Comparison of ENCODE assay signal across 18 cellular contexts in genomic region chr18:10141559-10141958, GRCh38.
DNase-seq lines count a peak whose midpoint lies in the region; ATAC-seq, FAIRE-seq and TF ChIP-seq lines count a peak whose summit lies in the region.
"Had no signal": no experiment of that assay in that cellular context is flagged by ENCODE, and none has a peak within 500 bp of the region (broad histone marks: within the 10 kb centered on the region; RNA-seq: fewer than 3 reads in every experiment).

No MANE protein-coding gene starts in this region.

- TF ChIP-seq CTCF in SK-N-SH (IDR thresholded peaks at IDR 0.05) = no peak
- TF ChIP-seq CTCF in K562 (IDR thresholded peaks at IDR 0.05 in 2 of 3, conservative IDR thresholded peaks at IDR 0.05 in 1 of 3; ENCODE audit: insufficient read depth in 2 of 3, low read depth in 1 of 3, low read length in 3 of 3) = no peak
- no peak for TF ChIP-seq CTCF in type B pancreatic cell (conservative IDR thresholded peaks at IDR 0.05)

- no peak for FAIRE-seq in K562 (lab: Jason Lieb, UNC)
- FAIRE-seq: endometrium, GM12878 had no signal

- H3K9me1 ChIP-seq in K562 (ENCODE audit: control insufficient read depth, insufficient read depth, low read length) = no peaks in the 10 kb centered on the region

- H3K9me3 Mint-ChIP-seq in type B pancreatic cell = no peaks in the 10 kb centered on the region
- no peaks in the 10 kb centered on the region for H3K9me3 Mint-ChIP-seq in activated CD8-positive, alpha-beta memory T cell treated with anti-CD3 and anti-CD28 coated beads, Interleukin-2, amount 10 ng/mL, durations not matched to agents 7 days and 5 days (ENCODE audit: low read depth)

- H2AFZ ChIP-seq in SK-N-SH (ENCODE audit: low read depth) (no peak overlapping the region), K562 (ENCODE audit: low read depth, low read length) (no peak overlapping the region)

- H3K27me3 ChIP-seq in SK-N-SH (ENCODE audit: insufficient read depth) (no peaks in the 10 kb centered on the region), K562 (ENCODE audit: control insufficient read depth in 2 of 2, insufficient read depth in 2 of 2, low read length in 2 of 2) (peaks cover 13 to 35% of the 10 kb centered on the region in 2 experiments; a peak in 4 of 5 replicates)

- no peak overlapping the region for H3K4me2 ChIP-seq in SK-N-SH
- no peak overlapping the region for H3K4me2 ChIP-seq in K562 (ENCODE audit: insufficient read depth, low read length)

- ATAC-seq in SK-N-SH treated with all-trans-retinoic acid at 6 μM for 48 hours = no peak
- 0 out of 3 replicates have a peak, but pooled peaks have one; percentile 26 for ATAC-seq in K562
- ATAC-seq in HG02588 (IDR thresholded peaks at IDR 0.05; ENCODE audit: unreplicated experiment) = no peak
- no peak for ATAC-seq in activated CD8-positive, alpha-beta memory T cell treated with anti-CD3 and anti-CD28 coated beads, Interleukin-2, amount 10 ng/mL, durations not matched to agents 7 days and 5 days
- ATAC-seq: GM12878 had no signal

- peaks cover 40% of the 10 kb centered on the region for H3K4me1 Mint-ChIP-seq in type B pancreatic cell (ENCODE audit: unreplicated experiment)
- peaks cover 3% of the 10 kb centered on the region for H3K4me1 Mint-ChIP-seq in activated CD8-positive, alpha-beta memory T cell treated with anti-CD3 and anti-CD28 coated beads, Interleukin-2, amount 10 ng/mL, durations not matched to agents 7 days and 5 days

- BruUV-seq in K562 (replicated peaks; lab: Mats Ljungman, UMichigan) = no TSS peak

- 74% methylated on average over 6 of the region's 7 CpGs for WGBS in SK-N-SH (ENCODE audit: low lambda C conversion rate)
- WGBS in K562 (ENCODE audit: insufficient coverage, low coverage, missing lambda C conversion rate) = 0% methylated on average over 7 of the region's 7 CpGs

- H3K36me3 ChIP-seq in SK-N-SH (replicated peaks in 1 of 2; ENCODE audit: control insufficient read depth in 1 of 2, insufficient read depth in 2 of 2, low read length in 1 of 2) (no peaks in the 10 kb centered on the region), K562 (ENCODE audit: control insufficient read depth, insufficient read depth, low read length) (no peaks in the 10 kb centered on the region)
- H3K36me3 ChIP-seq: thoracic aorta had no signal

- H3K79me2 ChIP-seq in SK-N-SH (ENCODE audit: insufficient read depth) (no peaks in the 10 kb centered on the region), K562 (ENCODE audit: control insufficient read depth, insufficient read depth, low read length) (no peaks in the 10 kb centered on the region)

- H3K9ac ChIP-seq in SK-N-SH (peak overlapping the region; percentile 53; the same call in 1 of the 2 replicates), K562 (ENCODE audit: insufficient read depth in 1 of 2, low read depth in 2 of 2, low read length in 2 of 2) (no peak overlapping the region)

- TF ChIP-seq RAD21 in SK-N-SH (IDR thresholded peaks at IDR 0.05; ENCODE audit: low read length) = no peak
- TF ChIP-seq RAD21 in K562 (CRISPR knock-in tag; conservative IDR thresholded peaks at IDR 0.05 in 1 of 2, IDR thresholded peaks at IDR 0.05 in 1 of 2) = no peak

- no peak for TF ChIP-seq POLR2A in K562 (conservative IDR thresholded peaks at IDR 0.05)

- CTCF ChIA-PET in SK-N-SH (lab: Yijun Ruan, JAX) (no interaction called here), K562 (lab: Yijun Ruan, JAX; ENCODE audit: low intra/inter-chr PET ratio) (no interaction called here)
- CTCF ChIA-PET in activated CD8-positive, alpha-beta memory T cell treated with anti-CD3 and anti-CD28 coated beads, Interleukin-2, amount 10 ng/mL, durations not matched to agents 7 days and 5 days (lab: Charles Lee) = no interaction called here

- no peaks in the 10 kb centered on the region for H3K9me2 ChIP-seq in SK-N-SH

- in situ Hi-C loops in K562 (cut with MboI) = no loop called here

- H3K4me3 ChIP-seq in SK-N-SH (ENCODE audit: low read depth in 2 of 2, low read length in 1 of 2) (no peak overlapping the region), K562 (no peak overlapping the region)
- H3K4me3 ChIP-seq: GM12878 had no signal

- peaks cover 18% of the 10 kb centered on the region for H3F3A ChIP-seq in SK-N-SH (replicated peaks; ENCODE audit: insufficient read depth)

- H3K36me3 Mint-ChIP-seq in type B pancreatic cell = peaks cover 4% of the 10 kb centered on the region
- H3K36me3 Mint-ChIP-seq in activated CD8-positive, alpha-beta memory T cell treated with anti-CD3 and anti-CD28 coated beads, Interleukin-2, amount 10 ng/mL, durations not matched to agents 7 days and 5 days = no peaks in the 10 kb centered on the region
- H3K36me3 Mint-ChIP-seq: naive B cell had no signal

- H3K9me3 ChIP-seq in SK-N-SH (no peaks in the 10 kb centered on the region), K562 (replicated peaks; ENCODE audit: control insufficient read depth, insufficient read depth, low read depth, low read length) (no peaks in the 10 kb centered on the region)
- H3K9me3 ChIP-seq: thoracic aorta had no signal

- POLR2A ChIA-PET in SK-N-SH (lab: Yijun Ruan, JAX) = no interaction called here
- POLR2A ChIA-PET in K562 (lab: Yijun Ruan, JAX) = interaction anchor here (0.5 to 1.1 kb wide), 2 partner anchors 29 to 1563 kb away, joined by 3 to 4 read pairs; no protein-coding TSS in a partner anchor

- H3K4me1 ChIP-seq in SK-N-SH (ENCODE audit: control insufficient read depth in 1 of 2, insufficient read depth in 2 of 2, low read depth in 1 of 2, low read length in 1 of 2) (peaks cover 0 to 28% of the 10 kb centered on the region in 2 experiments; a peak in 3 of 4 replicates), K562 (replicated peaks in 1 of 2; ENCODE audit: control insufficient read depth in 2 of 2, insufficient read depth in 2 of 2, low read length in 2 of 2) (no peaks in the 10 kb centered on the region)

- intact Hi-C loops in K562 (cut with micrococcal nuclease) = no loop called here

- H3K27ac Mint-ChIP-seq in type B pancreatic cell = peak overlapping the region; percentile 82
- H3K27ac Mint-ChIP-seq in activated CD8-positive, alpha-beta memory T cell treated with anti-CD3 and anti-CD28 coated beads, Interleukin-2, amount 10 ng/mL, durations not matched to agents 7 days and 5 days = no peak overlapping the region
- H3K27ac Mint-ChIP-seq: naive B cell had no signal

- H3K27ac ChIP-seq in SK-N-SH (ENCODE audit: low read depth in 2 of 2, low read length in 1 of 2) (peak overlapping the region in 1 of 2 experiments; percentile 91; a peak in 2 of 4 replicates), K562 (ENCODE audit: extremely low read depth, low read depth, low read length) (no peak overlapping the region)

- no peak for TF ChIP-seq EP300 in SK-N-SH (IDR thresholded peaks at IDR 0.05; ENCODE audit: borderline replicate concordance in 1 of 2, low read depth in 1 of 2, low read length in 1 of 2)
- TF ChIP-seq EP300 in K562 (IDR thresholded peaks at IDR 0.05; ENCODE audit: low read length) = no peak

- H4K20me1 ChIP-seq in SK-N-SH (ENCODE audit: insufficient read depth) (no peaks in the 10 kb centered on the region), K562 (replicated peaks; ENCODE audit: control insufficient read depth, insufficient read depth, low read length) (0 out of 2 replicates have a peak, but pooled peaks cover 5% of the 10 kb centered on the region)

- no peaks in the 10 kb centered on the region for H3K27me3 Mint-ChIP-seq in type B pancreatic cell
- peaks cover 9% of the 10 kb centered on the region for H3K27me3 Mint-ChIP-seq in activated CD8-positive, alpha-beta memory T cell treated with anti-CD3 and anti-CD28 coated beads, Interleukin-2, amount 10 ng/mL, durations not matched to agents 7 days and 5 days
- H3K27me3 Mint-ChIP-seq: naive B cell had no signal

- H3K4me3 Mint-ChIP-seq in type B pancreatic cell = peak overlapping the region; percentile 73
- H3K4me3 Mint-ChIP-seq in activated CD8-positive, alpha-beta memory T cell treated with anti-CD3 and anti-CD28 coated beads, Interleukin-2, amount 10 ng/mL, durations not matched to agents 7 days and 5 days = no peak overlapping the region
- H3K4me3 Mint-ChIP-seq: naive B cell had no signal

- DNase-seq in SK-N-SH (no peak), K562 (ENCODE audit: extremely low read depth in 1 of 4, low spot score in 3 of 4) (no peak), mesenteric fat pad (ENCODE audit: low spot score) (peak; percentile 57), type B pancreatic cell (ENCODE audit: extremely low spot score, unreplicated experiment) (no peak), NCI-H82 (lab: John Stamatoyannopoulos, UW) (no peak)
- no peak for DNase-seq in activated CD8-positive, alpha-beta memory T cell treated with anti-CD3 and anti-CD28 coated beads, Interleukin-2, amount 10 ng/mL, durations not matched to agents 7 days and 5 days
- DNase-seq: activated CD4-positive, alpha-beta T cell treated with anti-CD3 and anti-CD28 coated beads, Interleukin-2, amount 50 U/mL, for 4 hours; activated T-cell treated with anti-CD3 and anti-CD28 coated beads for 4 hours; aorta; GF-D8; naive B cell; NCI-H2029 treated with DMSO at 0.1 percent for 48 hours; T-helper 1 cell had no signal

TF ChIP-seq in SK-N-SH, 30 proteins besides CTCF, POLR2A, EP300 and RAD21 (continues in another document):
- TF ChIP-seq FOXJ3 (CRISPR knock-in tag; IDR thresholded peaks at IDR 0.05) = no peak
- TF ChIP-seq TEAD4 (IDR thresholded peaks at IDR 0.05; ENCODE audit: borderline replicate concordance, insufficient read depth) = no peak
- TF ChIP-seq RFX5 (IDR thresholded peaks at IDR 0.05; ENCODE audit: low read length) = no peak

TF ChIP-seq in SK-N-SH treated with all-trans-retinoic acid at 6 μM for 48 hours, 23 proteins besides CTCF, POLR2A, EP300 and RAD21 (continues in another document):
- TF ChIP-seq SNAI2 (CRISPR knock-in tag; IDR thresholded peaks at IDR 0.05) (no peak), ESRRG (CRISPR knock-in tag; IDR thresholded peaks at IDR 0.05) (no peak), GLIS3 (CRISPR knock-in tag; IDR thresholded peaks at IDR 0.05) (no peak), TCF4 (CRISPR knock-in tag; IDR thresholded peaks at IDR 0.05; ENCODE audit: borderline replicate concordance) (no peak)

TF ChIP-seq in K562, 482 proteins besides CTCF, POLR2A, EP300 and RAD21 (continues in another document):
- TF ChIP-seq ZFP91 (CRISPR knock-in tag; IDR thresholded peaks at IDR 0.05) = no peak
